10 cellular contexts compared by ENCODE assay signal in genomic region chr13:32790731-32791130, GRCh38.
A peak's percentile ranks its signal among the peaks of the same experiment; 100 is the strongest.
DNase-seq lines count a peak whose midpoint lies in the region; ATAC-seq, FAIRE-seq and TF ChIP-seq lines count a peak whose summit lies in the region.
"Had no signal": no experiment of that assay in that cellular context is flagged by ENCODE, and none has a peak within 500 bp of the region (broad histone marks: within the 10 kb centered on the region; RNA-seq: fewer than 3 reads in every experiment).

No MANE protein-coding gene starts in this region.

- no peak overlapping the region for H2AFZ ChIP-seq in K562 (ENCODE audit: low read depth, low read length)

- no peak for FAIRE-seq in K562 (lab: Jason Lieb, UNC)

- TF ChIP-seq RAD21 in K562 (CRISPR knock-in tag; conservative IDR thresholded peaks at IDR 0.05 in 1 of 2, IDR thresholded peaks at IDR 0.05 in 1 of 2): no peak

- peak overlapping the region; percentile 56 for H3K4me3 Mint-ChIP-seq in activated naive CD4-positive, alpha-beta T cell treated with anti-CD3 and anti-CD28 coated beads, Interleukin-2, amount 50 U/mL, for 24 hours
- no peak overlapping the region for H3K4me3 Mint-ChIP-seq in type B pancreatic cell
- H3K4me3 Mint-ChIP-seq: stimulated activated naive B cell treated with anti-CD40 and anti-IgM and Interleukin-4, amounts not matched to agents 10 μg/mL and 1 μg/mL and 100 μg/mL, for 72 hours had no signal

- H3K36me3 Mint-ChIP-seq in activated naive CD4-positive, alpha-beta T cell treated with anti-CD3 and anti-CD28 coated beads, Interleukin-2, amount 50 U/mL, for 24 hours: peaks cover 3% of the 10 kb centered on the region
- peaks cover 3% of the 10 kb centered on the region for H3K36me3 Mint-ChIP-seq in type B pancreatic cell

- no peak overlapping the region for H3K4me3 ChIP-seq in NB4 (ENCODE audit: low read depth, low read length)
- no peak overlapping the region for H3K4me3 ChIP-seq in K562
- no peak overlapping the region for H3K4me3 ChIP-seq in esophagus squamous epithelium
- H3K4me3 ChIP-seq: ascending aorta had no signal

- H3K4me1 ChIP-seq in K562 (replicated peaks in 1 of 2; ENCODE audit: control insufficient read depth in 2 of 2, insufficient read depth in 2 of 2, low read length in 2 of 2) (no peaks in the 10 kb centered on the region; a peak in 1 of 5 replicates), esophagus squamous epithelium (no peaks in the 10 kb centered on the region)
- H3K4me1 ChIP-seq: ascending aorta had no signal

- ATAC-seq in K562: peak; percentile 71
- no peak for ATAC-seq in esophagus mucosa

- H3K9me3 Mint-ChIP-seq in activated naive CD4-positive, alpha-beta T cell treated with anti-CD3 and anti-CD28 coated beads, Interleukin-2, amount 50 U/mL, for 24 hours: no peaks in the 10 kb centered on the region
- H3K9me3 Mint-ChIP-seq in type B pancreatic cell: no peaks in the 10 kb centered on the region
- H3K9me3 Mint-ChIP-seq: stimulated activated naive B cell treated with anti-CD40 and anti-IgM and Interleukin-4, amounts not matched to agents 10 μg/mL and 1 μg/mL and 100 μg/mL, for 72 hours had no signal

- no peak overlapping the region for H3K4me2 ChIP-seq in K562 (ENCODE audit: insufficient read depth, low read length)

- peak; percentile 16 for TF ChIP-seq CTCF in NB4 (IDR thresholded peaks at IDR 0.05; ENCODE audit: low read depth, low read length)
- TF ChIP-seq CTCF in K562 (IDR thresholded peaks at IDR 0.05 in 2 of 3, conservative IDR thresholded peaks at IDR 0.05 in 1 of 3; ENCODE audit: insufficient read depth in 2 of 3, low read depth in 1 of 3, low read length in 3 of 3): no peak
- TF ChIP-seq CTCF in type B pancreatic cell (conservative IDR thresholded peaks at IDR 0.05): peak; percentile 20
- TF ChIP-seq CTCF in esophagus squamous epithelium (IDR thresholded peaks at IDR 0.05): no peak
- TF ChIP-seq CTCF in GM10248 (IDR thresholded peaks at IDR 0.05; ENCODE audit: control extremely low read depth, extremely low read depth, low read depth, missing control alignments): no peak

- H4K20me1 ChIP-seq in K562 (replicated peaks; ENCODE audit: control insufficient read depth, insufficient read depth, low read length): no peaks in the 10 kb centered on the region

- in situ Hi-C loops in K562 (cut with MboI): no loop called here

- DNase-seq in activated naive CD4-positive, alpha-beta T cell treated with Interleukin-2 at 50 U/mL for 16 hours: no peak
- DNase-seq in NB4 (ENCODE audit: low read depth) (peak; percentile 26), K562 (ENCODE audit: extremely low read depth in 1 of 4, low spot score in 3 of 4) (peak in 2 of 4 experiments; percentile 4 to 7), type B pancreatic cell (ENCODE audit: extremely low spot score, unreplicated experiment) (no peak), esophagus squamous epithelium (lab: John Stamatoyannopoulos, UW) (no peak), GM10248 (ENCODE audit: extremely low spot score) (no peak)
- DNase-seq: stimulated activated naive B cell treated with anti-CD40 and anti-IgM and Interleukin-4, amounts not matched to agents 10 μg/mL and 1 μg/mL and 100 μg/mL, for 72 hours had no signal

- H3K79me2 ChIP-seq in K562 (ENCODE audit: control insufficient read depth, insufficient read depth, low read length): no peaks in the 10 kb centered on the region

- no peaks in the 10 kb centered on the region for H3K27me3 Mint-ChIP-seq in activated naive CD4-positive, alpha-beta T cell treated with anti-CD3 and anti-CD28 coated beads, Interleukin-2, amount 50 U/mL, for 24 hours
- no peaks in the 10 kb centered on the region for H3K27me3 Mint-ChIP-seq in type B pancreatic cell
- H3K27me3 Mint-ChIP-seq: stimulated activated naive B cell treated with anti-CD40 and anti-IgM and Interleukin-4, amounts not matched to agents 10 μg/mL and 1 μg/mL and 100 μg/mL, for 72 hours had no signal

- H3K36me3 ChIP-seq in K562 (ENCODE audit: control insufficient read depth, insufficient read depth, low read length) (no peaks in the 10 kb centered on the region), esophagus squamous epithelium (peaks cover 0 to 3% (median 0%) of the 10 kb centered on the region in 3 donors)
- H3K36me3 ChIP-seq: ascending aorta had no signal

- TF ChIP-seq POLR2A in NB4 (IDR thresholded peaks at IDR 0.05; ENCODE audit: extremely low read depth, insufficient read length) (no peak), K562 (conservative IDR thresholded peaks at IDR 0.05) (no peak), esophagus squamous epithelium (IDR thresholded peaks at IDR 0.05) (no peak)

- CTCF ChIA-PET in K562 (lab: Yijun Ruan, JAX; ENCODE audit: low intra/inter-chr PET ratio) (no interaction called here), GM10248 (lab: Yijun Ruan, JAX) (interaction anchor here (0.9 kb wide), 1 partner anchor 20 kb away, joined by 4 read pairs; no protein-coding TSS in a partner anchor)

- no TSS peak for BruUV-seq in K562 (replicated peaks; lab: Mats Ljungman, UMichigan)

- peak overlapping the region; percentile 53 for H3K27ac Mint-ChIP-seq in activated naive CD4-positive, alpha-beta T cell treated with anti-CD3 and anti-CD28 coated beads, Interleukin-2, amount 50 U/mL, for 24 hours
- no peak overlapping the region for H3K27ac Mint-ChIP-seq in type B pancreatic cell

- H3K27me3 ChIP-seq in K562 (ENCODE audit: control insufficient read depth in 2 of 2, insufficient read depth in 2 of 2, low read length in 2 of 2): no peaks in the 10 kb centered on the region
- H3K27me3 ChIP-seq in esophagus squamous epithelium: no peaks in the 10 kb centered on the region
- H3K27me3 ChIP-seq: ascending aorta had no signal

- intact Hi-C loops in K562 (cut with micrococcal nuclease) (no loop called here), esophagus squamous epithelium (cut with DNase I) (no loop called here)

- H3K27ac ChIP-seq in K562 (ENCODE audit: extremely low read depth, low read depth, low read length) (no peak overlapping the region), esophagus squamous epithelium (no peak overlapping the region)
- H3K27ac ChIP-seq: ascending aorta had no signal

- H3K9me3 ChIP-seq in K562 (replicated peaks; ENCODE audit: control insufficient read depth, insufficient read depth, low read depth, low read length) (no peaks in the 10 kb centered on the region), esophagus squamous epithelium (no peaks in the 10 kb centered on the region)
- H3K9me3 ChIP-seq: ascending aorta had no signal

- POLR2A ChIA-PET in K562 (lab: Yijun Ruan, JAX) (interaction anchor here (0.7 kb wide), 1 partner anchor 12 kb away, joined by 3 read pairs; no protein-coding TSS in a partner anchor), GM10248 (lab: Yijun Ruan, JAX) (interaction anchor here (0.6 kb wide), 2 partner anchors 9 to 542 kb away, joined by 3 to 4 read pairs; no protein-coding TSS in a partner anchor)

- no peaks in the 10 kb centered on the region for H3K9me1 ChIP-seq in K562 (ENCODE audit: control insufficient read depth, insufficient read depth, low read length)

- no peak for TF ChIP-seq EP300 in K562 (IDR thresholded peaks at IDR 0.05; ENCODE audit: low read length)

- 31% methylated on average over 3 of the region's 3 CpGs for WGBS in K562 (ENCODE audit: insufficient coverage, low coverage, missing lambda C conversion rate)
- 100% methylated on average over 1 of the region's 3 CpGs; no CpG with 5 or more reads in 1 of the 2 donors for WGBS in esophagus squamous epithelium, 2 donors

- H3K4me1 Mint-ChIP-seq in activated naive CD4-positive, alpha-beta T cell treated with anti-CD3 and anti-CD28 coated beads, Interleukin-2, amount 50 U/mL, for 24 hours: peaks cover 60% of the 10 kb centered on the region
- peaks cover 7% of the 10 kb centered on the region for H3K4me1 Mint-ChIP-seq in type B pancreatic cell (ENCODE audit: unreplicated experiment)

- no peak overlapping the region for H3K9ac ChIP-seq in K562 (ENCODE audit: insufficient read depth in 1 of 2, low read depth in 2 of 2, low read length in 2 of 2)

TF ChIP-seq in K562, 482 proteins besides CTCF, POLR2A, EP300 and RAD21 (continues in another document):
- no peak for TF ChIP-seq MYC (IDR thresholded peaks at IDR 0.05; ENCODE audit: low read depth, low read length)
- no peak for TF ChIP-seq MYC (CRISPR knock-in tag; IDR thresholded peaks at IDR 0.05; ENCODE audit: borderline replicate concordance, low read depth)
- TF ChIP-seq HDAC8 (tag; IDR thresholded peaks at IDR 0.05): no peak
- TF ChIP-seq XRCC4 (IDR thresholded peaks at IDR 0.05; ENCODE audit: extremely low read depth, insufficient read depth, insufficient read length): no peak
- TF ChIP-seq TSC22D4 (tag; IDR thresholded peaks at IDR 0.05): no peak
- TF ChIP-seq NFIX (CRISPR knock-in tag; IDR thresholded peaks at IDR 0.05; ENCODE audit: low read depth): no peak
- no peak for TF ChIP-seq CLOCK (CRISPR knock-in tag; IDR thresholded peaks at IDR 0.05; ENCODE audit: borderline replicate concordance)
- TF ChIP-seq MLX (CRISPR knock-in tag; conservative IDR thresholded peaks at IDR 0.05): no peak
- TF ChIP-seq CBFA2T2 (conservative IDR thresholded peaks at IDR 0.05): no peak
- no peak for TF ChIP-seq GTF2E2 (tag; IDR thresholded peaks at IDR 0.05)

Comparison
In these comparisons a context has a peak if more than half of its experiments do, and no peak if none do; other contexts are left out.
1. CTCF ChIP-seq: peak in NB4 (single experiment) and type B pancreatic cell (single experiment); none in K562 (0 of 3), esophagus squamous epithelium (0 of 6) and GM10248 (single experiment).